ENCODE assay signal across 10 cellular contexts in the genomic region with DNA sequence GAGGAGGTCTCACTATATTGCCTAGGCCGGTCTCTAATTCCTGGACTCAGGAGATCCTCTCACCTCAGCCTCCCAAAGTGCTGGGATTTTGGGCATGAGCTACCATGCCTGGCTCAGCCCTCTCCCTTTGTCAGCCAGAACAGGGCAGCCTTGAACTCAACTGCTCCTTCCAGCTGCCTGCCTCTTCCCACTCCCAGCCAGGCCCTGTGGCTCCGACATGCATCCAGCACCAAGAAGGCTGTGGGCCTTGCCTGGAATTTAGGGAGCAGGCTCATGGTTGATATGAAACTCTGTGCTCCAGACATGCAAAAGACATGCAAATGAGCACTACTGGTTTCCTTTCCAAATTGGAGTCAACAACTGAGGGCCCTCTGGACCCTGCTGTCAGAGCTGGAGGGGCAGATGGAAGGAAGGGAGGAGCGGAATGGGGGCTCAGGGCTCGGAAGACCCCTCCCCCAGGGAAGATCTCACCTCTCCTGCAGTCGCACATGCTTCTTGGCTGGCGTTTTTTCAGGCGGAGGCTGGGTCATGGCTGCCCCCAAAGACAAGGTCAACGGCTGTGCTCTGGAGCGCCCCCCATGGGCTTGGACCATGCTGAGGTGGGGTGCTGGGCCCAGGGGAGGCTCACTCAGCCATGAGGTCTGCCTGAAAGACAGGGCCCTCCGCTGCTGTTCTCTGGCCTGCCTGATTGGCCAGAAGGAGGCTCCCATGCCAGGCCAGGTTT. TPM values are rescaled to one million over a fixed set of nuclear protein-coding genes. Genes with fewer than 3 reads are reported as not detected.
DNase-seq lines count a peak whose midpoint lies in the region; ATAC-seq and TF ChIP-seq lines count a peak whose summit lies in the region.
"Had no signal": no experiment of that assay in that cellular context is flagged by ENCODE, and none has a peak within 500 bp of the region (broad histone marks: within the 10 kb centered on the region; RNA-seq: fewer than 3 reads in every experiment).

No MANE protein-coding gene starts in this region.

- H3K36me3 ChIP-seq in Peyer's patch (no peaks in the 10 kb centered on the region), upper lobe of right lung (no peaks in the 10 kb centered on the region)
- H3K36me3 ChIP-seq in effector memory CD4-positive, alpha-beta T cell (ENCODE audit: control insufficient read depth, insufficient read depth, low read length) = peaks cover 36% of the 10 kb centered on the region

- DNase-seq in left ventricle myocardium superior = peak; percentile 24
- no peak for DNase-seq in cardiac septum (ENCODE audit: low spot score)
- DNase-seq in Peyer's patch = peak in 1 of 3 donors; percentile 41
- no peak for DNase-seq in effector memory CD4-positive, alpha-beta T cell
- peak; percentile 59 for DNase-seq in upper lobe of right lung
- no peak for DNase-seq in SHP77 treated with DMSO at 0.1 percent for 48 hours (lab: John Stamatoyannopoulos, UW)
- DNase-seq in NCI-H748 (lab: John Stamatoyannopoulos, UW; ENCODE audit: unreplicated experiment) = no peak
- DNase-seq in DMS153 treated with DMSO at 0.1 percent for 48 hours (lab: John Stamatoyannopoulos, UW; ENCODE audit: unreplicated experiment) = no peak
- DNase-seq: H7, NCI-H1436 had no signal

- H3K27me3 ChIP-seq in Peyer's patch = no peaks in the 10 kb centered on the region
- H3K27me3 ChIP-seq in effector memory CD4-positive, alpha-beta T cell (replicated peaks; ENCODE audit: control insufficient read depth, insufficient read depth, low read length, poor library complexity, severe bottlenecking) = no peaks in the 10 kb centered on the region
- H3K27me3 ChIP-seq in upper lobe of right lung = no peaks in the 10 kb centered on the region

- H3K4me1 ChIP-seq in Peyer's patch (peaks cover 0 to 35% (median 20%) of the 10 kb centered on the region in 4 donors), upper lobe of right lung (peaks cover 22% of the 10 kb centered on the region)
- H3K4me1 ChIP-seq in effector memory CD4-positive, alpha-beta T cell (ENCODE audit: control insufficient read depth, insufficient read depth, low read length, poor library complexity, severe bottlenecking) = peaks cover 74% of the 10 kb centered on the region

- H3K9me3 ChIP-seq in Peyer's patch (no peaks in the 10 kb centered on the region), upper lobe of right lung (no peaks in the 10 kb centered on the region)
- no peaks in the 10 kb centered on the region for H3K9me3 ChIP-seq in effector memory CD4-positive, alpha-beta T cell (ENCODE audit: control insufficient read depth, low read length)

- TF ChIP-seq CTCF in Peyer's patch (IDR thresholded peaks at IDR 0.05) (no peak), upper lobe of right lung (IDR thresholded peaks at IDR 0.05) (no peak)

- no peak for TF ChIP-seq POLR2A in Peyer's patch (IDR thresholded peaks at IDR 0.05)

- intact Hi-C loops in left ventricle myocardium superior (cut with micrococcal nuclease) (no loop called here), cardiac septum (cut with DNase I) (no loop called here), upper lobe of right lung (cut with DNase I) (no loop called here)

- no peak for ATAC-seq in left ventricle myocardium superior
- ATAC-seq in upper lobe of right lung = no peak

- H3K4me3 ChIP-seq in Peyer's patch = peak overlapping the region; percentile 47 to 63 (median 50)
- H3K4me3 ChIP-seq in effector memory CD4-positive, alpha-beta T cell (ENCODE audit: insufficient read depth, low read depth, low read length, poor library complexity, severe bottlenecking) = peak overlapping the region; percentile 65
- H3K4me3 ChIP-seq in upper lobe of right lung = peak overlapping the region; percentile 46

- H3K27ac ChIP-seq in Peyer's patch (peak overlapping the region; percentile 79 to 95 (median 93)), upper lobe of right lung (peak overlapping the region; percentile 17)
- H3K27ac ChIP-seq in effector memory CD4-positive, alpha-beta T cell (ENCODE audit: insufficient read depth, low read length, poor library complexity, severe bottlenecking) = peak overlapping the region; percentile 88

RNA-seq across cellular contexts. Expression of a gene that starts 1.4 kb away (rescaled TPM):
- total RNA-seq in left ventricle myocardium superior (0.92 TPM), cardiac septum (1.2 TPM), Peyer's patch (10 to 100 TPM in 2 of 4 donors, 1 to 10 TPM in 2; 4.7 to 48.7 (median 7.6) TPM), upper lobe of right lung (7.3 TPM)

RNA-seq across cellular contexts. Expression of a gene that starts 14.4 kb away (rescaled TPM):
- 65.1 TPM for total RNA-seq in left ventricle myocardium superior
- total RNA-seq in cardiac septum = 74.5 TPM
- total RNA-seq in Peyer's patch = 10 to 100 TPM; 25.7 to 37.1 (median 36.0) TPM
- 106 TPM for total RNA-seq in upper lobe of right lung

RNA-seq across cellular contexts. Expression of a gene that starts 34.6 kb away (rescaled TPM):
- 2.9 TPM for total RNA-seq in left ventricle myocardium superior
- total RNA-seq in cardiac septum = 0.86 TPM
- total RNA-seq in Peyer's patch = 1 to 10 TPM in 3 of 4 donors, under 1 TPM in 1; 0.53 to 3.3 (median 2.3) TPM
- 1.8 TPM for total RNA-seq in upper lobe of right lung

RNA-seq across cellular contexts. Expression of a gene that starts 36.3 kb away (rescaled TPM):
- 0.07 TPM for total RNA-seq in left ventricle myocardium superior
- total RNA-seq in cardiac septum = not detected
- under 1 TPM in 3 of 4 donors, not detected in 1; 0.18 to 0.95 (median 0.27) TPM for total RNA-seq in Peyer's patch
- total RNA-seq in upper lobe of right lung = 0.06 TPM

Comparison
In these comparisons a context has a peak if more than half of its experiments do, and no peak if none do; other contexts are left out.
1. DNase-seq: peak in left ventricle myocardium superior (single experiment) and upper lobe of right lung (single experiment); none in cardiac septum (single experiment), effector memory CD4-positive, alpha-beta T cell (0 of 3), SHP77 treated with DMSO at 0.1 percent for 48 hours (single experiment), NCI-H748 (single experiment) and DMS153 treated with DMSO at 0.1 percent for 48 hours (single experiment).
2. H3K27ac ChIP-seq: peak in every context shown above with its lines; median percentile 93 in Peyer's patch; 88 in effector memory CD4-positive, alpha-beta T cell; 17 in upper lobe of right lung.
3. Peak in every context shown above with its lines, with median percentiles within 50 percentile points of each other: H3K4me3 ChIP-seq.